16 cellular contexts compared by ENCODE assay signal in genomic region chr2:162012565-162012869, GRCh38.
DNase-seq lines count a peak whose midpoint lies in the region; ATAC-seq lines count a peak whose summit lies in the region.
"Had no signal": no experiment of that assay in that cellular context is flagged by ENCODE, and none has a peak within 500 bp of the region (broad histone marks: within the 10 kb centered on the region; RNA-seq: fewer than 3 reads in every experiment).

No MANE protein-coding gene starts in this region.

- H4K8ac ChIP-seq in mesenchymal stem cell (ENCODE audit: low read length) = no peak overlapping the region

- no peak overlapping the region for H4K91ac ChIP-seq in mesenchymal stem cell (ENCODE audit: low read length)

- H3K27me3 ChIP-seq in mesenchymal stem cell (ENCODE audit: control insufficient read depth in 1 of 2, insufficient read depth in 1 of 2, low read length in 2 of 2) = no peaks in the 10 kb centered on the region
- H3K27me3 ChIP-seq: Peyer's patch had no signal

- no peak overlapping the region for H2BK5ac ChIP-seq in mesenchymal stem cell (ENCODE audit: low read depth, low read length, poor library complexity, severe bottlenecking)

- no peak overlapping the region for H3K27ac ChIP-seq in mesenchymal stem cell (ENCODE audit: low read length, poor library complexity, severe bottlenecking)
- H3K27ac ChIP-seq: brain microvascular endothelial cell had no signal

- no peaks in the 10 kb centered on the region for H3K79me1 ChIP-seq in mesenchymal stem cell (replicated peaks; ENCODE audit: low read length, poor library complexity, severe bottlenecking)

- peaks cover 25% of the 10 kb centered on the region for H3K36me3 Mint-ChIP-seq in activated T-cell treated with anti-CD3 and anti-CD28 coated beads, Interleukin-2, amount 50 U/mL, for 4 hours (ENCODE audit: insufficient read depth)
- peaks cover 36% of the 10 kb centered on the region for H3K36me3 Mint-ChIP-seq in T-cell
- H3K36me3 Mint-ChIP-seq in dendritic cell treated with granulocyte-macrophage colony-stimulating factor and Interleukin-4, amounts not matched to agents 40 ng/mL and 50 ng/mL, for 4 days (ENCODE audit: low read depth) = no peaks in the 10 kb centered on the region
- H3K36me3 Mint-ChIP-seq in stimulated activated effector memory CD8-positive, alpha-beta T cell treated with anti-CD3 and anti-CD28 coated beads, Interleukin-12 subunit alpha, Interleukin-12 subunit beta, amount 100 ng/mL, for 72 hours = peaks cover 92% of the 10 kb centered on the region

- CTCF ChIA-PET in T-cell (lab: Charles Lee) = interaction anchor here (0.7 to 2.8 kb wide), 4 partner anchors 10 to 65 kb away, joined by 3 to 13 read pairs (median 5); partner anchors contain the start of gene DPP4 (in 1 of the 2)

- H3K18ac ChIP-seq in mesenchymal stem cell (ENCODE audit: low read depth in 1 of 2, low read length in 2 of 2) = no peak overlapping the region

- H3K27me3 Mint-ChIP-seq in activated T-cell treated with anti-CD3 and anti-CD28 coated beads, Interleukin-2, amount 50 U/mL, for 4 hours (ENCODE audit: low read depth) = no peaks in the 10 kb centered on the region
- H3K27me3 Mint-ChIP-seq in T-cell = no peaks in the 10 kb centered on the region
- H3K27me3 Mint-ChIP-seq in dendritic cell treated with granulocyte-macrophage colony-stimulating factor and Interleukin-4, amounts not matched to agents 40 ng/mL and 50 ng/mL, for 4 days = peaks cover 3% of the 10 kb centered on the region

- no peaks in the 10 kb centered on the region for H3K9me3 ChIP-seq in mesenchymal stem cell (ENCODE audit: control insufficient read depth, low read length)
- H3K9me3 ChIP-seq: Peyer's patch had no signal

- 82% methylated on average over 1 of the region's 1 CpG for WGBS in mesenchymal stem cell

- no peaks in the 10 kb centered on the region for H3K9me3 Mint-ChIP-seq in activated T-cell treated with anti-CD3 and anti-CD28 coated beads, Interleukin-2, amount 50 U/mL, for 4 hours
- H3K9me3 Mint-ChIP-seq in T-cell = no peaks in the 10 kb centered on the region
- H3K9me3 Mint-ChIP-seq in dendritic cell treated with granulocyte-macrophage colony-stimulating factor and Interleukin-4, amounts not matched to agents 40 ng/mL and 50 ng/mL, for 4 days = no peaks in the 10 kb centered on the region
- H3K9me3 Mint-ChIP-seq in stimulated activated effector memory CD8-positive, alpha-beta T cell treated with anti-CD3 and anti-CD28 coated beads, Interleukin-12 subunit alpha, Interleukin-12 subunit beta, amount 100 ng/mL, for 72 hours = no peaks in the 10 kb centered on the region
- H3K9me3 Mint-ChIP-seq: GM23338 had no signal

- no peak overlapping the region for H2BK15ac ChIP-seq in mesenchymal stem cell (ENCODE audit: low read depth, poor library complexity, severe bottlenecking)

- ATAC-seq in activated T-cell treated with anti-CD3 and anti-CD28 coated beads, Interleukin-2, amount 50 U/mL, for 4 hours = no peak
- ATAC-seq in T-cell (replicated peaks in 1 of 4) (no peak), HG03439 (IDR thresholded peaks at IDR 0.05; ENCODE audit: unreplicated experiment) (no peak)
- peak; percentile 41 for ATAC-seq in stimulated activated effector memory CD8-positive, alpha-beta T cell treated with anti-CD3 and anti-CD28 coated beads, Interleukin-12 subunit alpha, Interleukin-12 subunit beta, amount 100 ng/mL, for 72 hours
- ATAC-seq: esophagus mucosa, GM23338, left lobe of liver, right cardiac atrium had no signal

- no peak overlapping the region for H3K4me3 ChIP-seq in mesenchymal stem cell (ENCODE audit: insufficient read depth in 1 of 2, low read depth in 1 of 2, low read length in 2 of 2)
- H3K4me3 ChIP-seq: GM23338, Peyer's patch had no signal

- no peak overlapping the region for H3K4ac ChIP-seq in mesenchymal stem cell (ENCODE audit: low read depth in 1 of 2, low read length in 2 of 2)

- H2AK5ac ChIP-seq in mesenchymal stem cell (ENCODE audit: low read length, severe bottlenecking) = no peak overlapping the region

- peaks cover 70% of the 10 kb centered on the region for H3K4me1 Mint-ChIP-seq in activated T-cell treated with anti-CD3 and anti-CD28 coated beads, Interleukin-2, amount 50 U/mL, for 4 hours (ENCODE audit: low read depth)
- peaks cover 67 to 77% (median 77%) of the 10 kb centered on the region in 3 donors for H3K4me1 Mint-ChIP-seq in T-cell
- H3K4me1 Mint-ChIP-seq in dendritic cell treated with granulocyte-macrophage colony-stimulating factor and Interleukin-4, amounts not matched to agents 40 ng/mL and 50 ng/mL, for 4 days (ENCODE audit: low read depth) = peaks cover 20% of the 10 kb centered on the region
- peaks cover 43% of the 10 kb centered on the region for H3K4me1 Mint-ChIP-seq in stimulated activated effector memory CD8-positive, alpha-beta T cell treated with anti-CD3 and anti-CD28 coated beads, Interleukin-12 subunit alpha, Interleukin-12 subunit beta, amount 100 ng/mL, for 72 hours

- H3K27ac Mint-ChIP-seq in T-cell = peak overlapping the region; percentile 94 to 95
- peak overlapping the region; percentile 94 for H3K27ac Mint-ChIP-seq in dendritic cell treated with granulocyte-macrophage colony-stimulating factor and Interleukin-4, amounts not matched to agents 40 ng/mL and 50 ng/mL, for 4 days
- H3K27ac Mint-ChIP-seq in stimulated activated effector memory CD8-positive, alpha-beta T cell treated with anti-CD3 and anti-CD28 coated beads, Interleukin-12 subunit alpha, Interleukin-12 subunit beta, amount 100 ng/mL, for 72 hours = peak overlapping the region; percentile 95
- H3K27ac Mint-ChIP-seq: GM23338 had no signal

- H3K4me1 ChIP-seq in mesenchymal stem cell (ENCODE audit: control insufficient read depth, insufficient read depth, low read depth, low read length) = no peaks in the 10 kb centered on the region

- H3K36me3 ChIP-seq in mesenchymal stem cell (ENCODE audit: control insufficient read depth in 1 of 2, insufficient read depth in 2 of 2, low read depth in 1 of 2, low read length in 2 of 2) = peaks cover 0 to 100% of the 10 kb centered on the region in 2 experiments
- H3K36me3 ChIP-seq: brain microvascular endothelial cell had no signal

- DNase-seq in activated T-cell treated with anti-CD3 and anti-CD28 coated beads, Interleukin-2, amount 50 U/mL, for 4 hours = no peak
- DNase-seq in activated T-cell treated with anti-CD3 and anti-CD28 coated beads, Interleukin-2, amount 50 U/mL, for 48 hours = no peak
- no peak for DNase-seq in T-cell
- DNase-seq in stimulated activated effector memory CD8-positive, alpha-beta T cell treated with anti-CD3 and anti-CD28 coated beads, Interleukin-12 subunit alpha, Interleukin-12 subunit beta, amount 100 ng/mL, for 72 hours (ENCODE audit: low spot score in 2 of 2) = no peak
- no peak for DNase-seq in NCI-H1092 treated with DMSO at 0.1 percent for 48 hours (lab: John Stamatoyannopoulos, UW)
- no peak for DNase-seq in mesenchymal stem cell
- DNase-seq: activated CD8-positive, alpha-beta memory T cell treated with anti-CD3 and anti-CD28 coated beads for 24 hours; brain microvascular endothelial cell; NCI-H2227 treated with DMSO at 0.1 percent for 48 hours; right cardiac atrium had no signal

- no peak overlapping the region for H3K14ac ChIP-seq in mesenchymal stem cell (ENCODE audit: low read length in 2 of 2)

- no peak overlapping the region for H2BK12ac ChIP-seq in mesenchymal stem cell (ENCODE audit: low read length in 2 of 2)

- no peak overlapping the region for H2AFZ ChIP-seq in mesenchymal stem cell (ENCODE audit: low read depth, low read length)
- H2AFZ ChIP-seq: GM23338 had no signal

- intact Hi-C loops in dendritic cell treated with granulocyte-macrophage colony-stimulating factor and Interleukin-4, amounts not matched to agents 40 ng/mL and 50 ng/mL, for 4 days (cut with micrococcal nuclease) = loop anchor here (5.0 kb wide), 1 partner anchor 35 kb away; no protein-coding TSS in a partner anchor

- H3K4me2 ChIP-seq in mesenchymal stem cell (ENCODE audit: low read length, poor library complexity, severe bottlenecking) = no peak overlapping the region
- H3K4me2 ChIP-seq: GM23338 had no signal

- H3K9ac ChIP-seq in mesenchymal stem cell (ENCODE audit: low read length) = no peak overlapping the region

- POLR2A ChIA-PET in T-cell (lab: Charles Lee) = interaction anchor here (0.5 to 1.5 kb wide), 5 partner anchors 9 to 876 kb away, joined by 3 to 5 read pairs (median 3); no protein-coding TSS in a partner anchor

- no peak overlapping the region for H2BK120ac ChIP-seq in mesenchymal stem cell (ENCODE audit: low read depth, low read length)

- H3K4me3 Mint-ChIP-seq in activated T-cell treated with anti-CD3 and anti-CD28 coated beads, Interleukin-2, amount 50 U/mL, for 4 hours = peak overlapping the region; percentile 6
- H3K4me3 Mint-ChIP-seq in T-cell = peak overlapping the region in 2 of 3 donors; percentile 5 to 59
- H3K4me3 Mint-ChIP-seq in dendritic cell treated with granulocyte-macrophage colony-stimulating factor and Interleukin-4, amounts not matched to agents 40 ng/mL and 50 ng/mL, for 4 days = no peak overlapping the region
- peak overlapping the region; percentile 16 for H3K4me3 Mint-ChIP-seq in stimulated activated effector memory CD8-positive, alpha-beta T cell treated with anti-CD3 and anti-CD28 coated beads, Interleukin-12 subunit alpha, Interleukin-12 subunit beta, amount 100 ng/mL, for 72 hours
- H3K4me3 Mint-ChIP-seq: GM23338 had no signal

- H3K23ac ChIP-seq in mesenchymal stem cell (ENCODE audit: low read length in 2 of 2) = no peak overlapping the region
